Comparison of ENCODE assay signal across 8 cellular contexts in genomic region chr3:69739204-69740102, GRCh38. TPM values are rescaled to one million over a fixed set of nuclear protein-coding genes. Genes with fewer than 3 reads are reported as not detected.
DNase-seq lines count a peak whose midpoint lies in the region; ATAC-seq, FAIRE-seq and TF ChIP-seq lines count a peak whose summit lies in the region.

MITF (plus strand) TSS chr3:69739464; CDS start chr3:69739598, 134 bp downstream.

- TF ChIP-seq CTCF in GM10248 (IDR thresholded peaks at IDR 0.05; ENCODE audit: control extremely low read depth, extremely low read depth, low read depth, missing control alignments) (no peak), IMR-90 (conservative IDR thresholded peaks at IDR 0.05; ENCODE audit: low read depth, low read length) (no peak), mammary epithelial cell (conservative IDR thresholded peaks at IDR 0.05 in 1 of 2, IDR thresholded peaks at IDR 0.05 in 1 of 2; ENCODE audit: extremely low read depth in 1 of 2, insufficient read depth in 1 of 2, low read depth in 1 of 2, low read length in 2 of 2) (peak in 1 of 2 donors; percentile 0)

- H4K8ac ChIP-seq in IMR-90 (ENCODE audit: low read depth in 2 of 2, low read length in 2 of 2), result peak within 1 kb of the TSS; percentile 20 to 23; a peak in 2 of 4 replicates

- H3K4me1 ChIP-seq in GM23248 (ENCODE audit: insufficient read depth) (no peaks in the 10 kb centered on the region), IMR-90 (ENCODE audit: control insufficient read depth, insufficient read depth, low read length) (peaks cover 3% of the 10 kb centered on the region; the same call in 1 of the 2 replicates), mammary epithelial cell (ENCODE audit: insufficient read depth, low read length) (peaks cover 10% of the 10 kb centered on the region)
- H3K4me1 ChIP-seq in CD4-positive, alpha-beta memory T cell (ENCODE audit: insufficient read depth, low read length), result no peaks in the 10 kb centered on the region

- H3K4me3 Mint-ChIP-seq in CD4-positive, alpha-beta memory T cell, result peak within 1 kb of the TSS in 3 of 8 donors; percentile 48 to 56 (median 55)

- H3K27me3 ChIP-seq in GM23248 (replicated peaks; ENCODE audit: insufficient read depth) (peaks cover 38% of the 10 kb centered on the region), IMR-90 (ENCODE audit: control insufficient read depth, insufficient read depth, low read length) (peaks cover under 1% of the 10 kb centered on the region; the same call in 1 of the 2 replicates), mammary epithelial cell (ENCODE audit: insufficient read depth, low read length) (no peaks in the 10 kb centered on the region)
- peaks cover 3% of the 10 kb centered on the region for H3K27me3 ChIP-seq in CD4-positive, alpha-beta memory T cell (ENCODE audit: insufficient read depth, low read length)

- BruUV-seq in IMR-90 (replicated peaks; lab: Mats Ljungman, UMichigan) (no TSS peak), mammary epithelial cell (replicated peaks; lab: Mats Ljungman, UMichigan) (no TSS peak)

- H3K36me3 ChIP-seq in GM23248 (ENCODE audit: low read depth) (no peaks in the 10 kb centered on the region), IMR-90 (ENCODE audit: control insufficient read depth, insufficient read depth, low read length) (no peaks in the 10 kb centered on the region), mammary epithelial cell (ENCODE audit: insufficient read depth, low read length) (no peaks in the 10 kb centered on the region)
- H3K36me3 ChIP-seq in CD4-positive, alpha-beta memory T cell (ENCODE audit: insufficient read depth, low read length), result no peaks in the 10 kb centered on the region

- intact Hi-C loops in IMR-90 (cut with micrococcal nuclease) (loop anchor here (1.0 to 5.0 kb wide), 3 partner anchors 45 to 118 kb away; no protein-coding TSS in a partner anchor), mammary epithelial cell (cut with micrococcal nuclease) (loop anchor here (1.0 to 5.0 kb wide), 4 partner anchors 31 to 53 kb away; no protein-coding TSS in a partner anchor), sciatic nerve (cut with DNase I) (no loop called here)
- intact Hi-C loops in CD4-positive, alpha-beta memory T cell (cut with micrococcal nuclease), result no loop called here

- H3K9ac ChIP-seq in GM23248 (peak within 1 kb of the TSS; percentile 61), IMR-90 (ENCODE audit: low read depth, low read length) (peak within 1 kb of the TSS; percentile 68), mammary epithelial cell (ENCODE audit: insufficient read depth, low read length) (peak within 1 kb of the TSS; percentile 61)

- H2BK5ac ChIP-seq in IMR-90 (ENCODE audit: low read depth, low read length, poor library complexity, severe bottlenecking), result peak within 1 kb of the TSS; percentile 10

- peak; percentile 98 for ATAC-seq in IMR-90 (ENCODE audit: low read depth)
- peak; percentile 99 for ATAC-seq in sciatic nerve

- peak within 1 kb of the TSS; percentile 87 for H3K23ac ChIP-seq in IMR-90 (ENCODE audit: low read depth, low read length)

- in situ Hi-C loops in GM23248 (cut with MboI) (no loop called here), IMR-90 (cut with MboI; ENCODE audit: low sequenced_read_pairs) (no loop called here), mammary epithelial cell (cut with MboI; ENCODE audit: low sequenced_read_pairs in 2 of 2) (no loop called here)

- no peak within 1 kb of the TSS for H2BK20ac ChIP-seq in IMR-90 (ENCODE audit: low read depth, low read length)

- H3K4me1 Mint-ChIP-seq in CD4-positive, alpha-beta memory T cell, result peaks cover 0 to 14% (median 3%) of the 10 kb centered on the region in 4 donors

- H3K9me2 ChIP-seq in GM23248 (ENCODE audit: insufficient read depth), result no peaks in the 10 kb centered on the region

- 0 out of 2 replicates have a peak, but pooled peaks cover 13% of the 10 kb centered on the region for H3F3A ChIP-seq in GM23248 (ENCODE audit: insufficient read depth)

- peak within 1 kb of the TSS; percentile 32; the same call in 1 of the 3 replicates for H2BK15ac ChIP-seq in IMR-90 (ENCODE audit: low read depth, low read length)

- POLR2A ChIA-PET in GM10248 (lab: Yijun Ruan, JAX) (no interaction called here), IMR-90 (lab: Charles Lee; ENCODE audit: unreplicated experiment) (no interaction called here)
- POLR2A ChIA-PET in CD4-positive, alpha-beta memory T cell (lab: Charles Lee; ENCODE audit: partially characterized antibody), result no interaction called here

- peak within 1 kb of the TSS; percentile 71 for H3K4ac ChIP-seq in IMR-90 (ENCODE audit: low read depth, low read length)

- peak within 1 kb of the TSS; percentile 78 for H2AK9ac ChIP-seq in IMR-90 (replicated peaks; ENCODE audit: low read depth, low read length, poor library complexity)

- peak within 1 kb of the TSS; percentile 7 for H3K18ac ChIP-seq in IMR-90 (ENCODE audit: low read depth, low read length)

- H3K9me1 ChIP-seq in IMR-90 (ENCODE audit: insufficient read depth, low read length), result peaks cover 5% of the 10 kb centered on the region

- no peak within 1 kb of the TSS; the same call in 1 of the 2 replicates for H4K5ac ChIP-seq in IMR-90 (ENCODE audit: low read depth, low read length)

- peaks cover 27 to 44% of the 10 kb centered on the region in 2 experiments; a peak in 3 of 4 replicates for H3K79me1 ChIP-seq in IMR-90 (ENCODE audit: low read depth in 1 of 2, low read length in 2 of 2)

- no peak for TF ChIP-seq POLR2A in IMR-90 (IDR thresholded peaks at IDR 0.05; ENCODE audit: low read depth, low read length)

- no peak for FAIRE-seq in RCC 7860 (lab: Jason Lieb, UNC)

- no peaks in the 10 kb centered on the region for H3K36me3 Mint-ChIP-seq in CD4-positive, alpha-beta memory T cell

- no peaks in the 10 kb centered on the region for H3K9me3 ChIP-seq in GM23248 (ENCODE audit: low read depth)
- no peaks in the 10 kb centered on the region for H3K9me3 ChIP-seq in IMR-90 (ENCODE audit: control insufficient read depth, insufficient read depth, low read length)
- H3K9me3 ChIP-seq in mammary epithelial cell (replicated peaks; ENCODE audit: insufficient read depth, low read length), result no peaks in the 10 kb centered on the region
- H3K9me3 ChIP-seq in iPS-18c (ENCODE audit: control insufficient read depth, insufficient read depth, low read length), result no peaks in the 10 kb centered on the region
- no peaks in the 10 kb centered on the region for H3K9me3 ChIP-seq in CD4-positive, alpha-beta memory T cell (ENCODE audit: control insufficient read depth in 1 of 2, low read length in 2 of 2)

- dilution Hi-C loops in IMR-90 (cut with HindIII; ENCODE audit: low sequenced_read_pairs, unreplicated experiment), result no loop called here
- dilution Hi-C loops in mammary epithelial cell (cut with HindIII; ENCODE audit: low sequenced_read_pairs), result no loop called here

- TF ChIP-seq RAD21 in IMR-90 (IDR thresholded peaks at IDR 0.05; ENCODE audit: low read length), result no peak

- peaks cover 0 to 3% (median 0%) of the 10 kb centered on the region in 8 donors for H3K9me3 Mint-ChIP-seq in CD4-positive, alpha-beta memory T cell

- no peak within 1 kb of the TSS for H3K27ac Mint-ChIP-seq in CD4-positive, alpha-beta memory T cell

- H3K79me2 ChIP-seq in GM23248 (ENCODE audit: insufficient read depth), result no peaks in the 10 kb centered on the region
- no peaks in the 10 kb centered on the region for H3K79me2 ChIP-seq in mammary epithelial cell (ENCODE audit: insufficient read depth, low read length)

- H3K14ac ChIP-seq in IMR-90 (replicated peaks; ENCODE audit: low read depth, low read length), result peak within 1 kb of the TSS; percentile 60; the same call in 1 of the 2 replicates

- peaks cover 34 to 38% of the 10 kb centered on the region in 2 donors for H3K27me3 Mint-ChIP-seq in CD4-positive, alpha-beta memory T cell

- H4K91ac ChIP-seq in IMR-90 (ENCODE audit: insufficient read depth, low read depth, low read length), result 0 out of 2 replicates have a peak within 1 kb of the TSS, but pooled peaks have one; percentile 75

- peak within 1 kb of the TSS; percentile 99 for H3K4me2 ChIP-seq in GM23248 (ENCODE audit: unreplicated experiment)
- H3K4me2 ChIP-seq in IMR-90 (ENCODE audit: low read depth, low read length), result peak within 1 kb of the TSS; percentile 90
- peak within 1 kb of the TSS; percentile 98 for H3K4me2 ChIP-seq in mammary epithelial cell (ENCODE audit: insufficient read depth, low read depth, low read length)

- CTCF ChIA-PET in GM10248 (lab: Yijun Ruan, JAX), result interaction anchor here (0.7 kb wide), 1 partner anchor 618 kb away, joined by 3 read pairs; no protein-coding TSS in a partner anchor
- CTCF ChIA-PET in IMR-90 (lab: Yijun Ruan, JAX), result interaction anchor here (0.8 to 1.4 kb wide), 3 partner anchors 10 to 116 kb away, joined by 3 to 4 read pairs (median 4); no protein-coding TSS in a partner anchor
- CTCF ChIA-PET in mammary epithelial cell (lab: Charles Lee; ENCODE audit: low non-redundant PET), result interaction anchor here (1.0 to 1.4 kb wide), 2 partner anchors 48 to 116 kb away, joined by 3 to 6 read pairs; no protein-coding TSS in a partner anchor
- CTCF ChIA-PET in CD4-positive, alpha-beta memory T cell (lab: Charles Lee; ENCODE audit: partially characterized antibody), result no interaction called here

- H2AK5ac ChIP-seq in IMR-90 (ENCODE audit: low read depth, low read length), result peak within 1 kb of the TSS; percentile 43; the same call in 1 of the 2 replicates

- H4K20me1 ChIP-seq in GM23248 (ENCODE audit: insufficient read depth) (no peaks in the 10 kb centered on the region), IMR-90 (ENCODE audit: insufficient read depth, low read length) (0 out of 2 replicates have a peak, but pooled peaks cover 4% of the 10 kb centered on the region), mammary epithelial cell (ENCODE audit: insufficient read depth, low read length) (no peaks in the 10 kb centered on the region)

- WGBS in GM23248 (ENCODE audit: low coverage in 1 of 2, low lambda C conversion rate in 2 of 2, missing lambda C conversion rate in 2 of 2), 2 experiments, result 1 to 2% methylated on average over 57 to 69 of the region's 81 CpGs
- 0% methylated on average over 19 of the region's 81 CpGs; no CpG with 5 or more reads in 1 of the 2 experiments for WGBS in IMR-90 (ENCODE audit: extremely low coverage in 2 of 2, insufficient read length in 1 of 2), 2 experiments
- 7% methylated on average over 8 of the region's 81 CpGs for WGBS in mammary epithelial cell (ENCODE audit: low coverage, missing lambda C conversion rate)

- H3K56ac ChIP-seq in IMR-90 (ENCODE audit: extremely low read depth, insufficient read depth, low read length), result peak within 1 kb of the TSS; percentile 70

- H3K27ac ChIP-seq in GM23248, result no peak within 1 kb of the TSS
- peak within 1 kb of the TSS; percentile 57 for H3K27ac ChIP-seq in IMR-90 (ENCODE audit: insufficient read depth, low read length)
- H3K27ac ChIP-seq in mammary epithelial cell (ENCODE audit: insufficient read depth, low read depth, low read length), result no peak within 1 kb of the TSS
- H3K27ac ChIP-seq in CD4-positive, alpha-beta memory T cell (ENCODE audit: low read depth, low read length), result no peak within 1 kb of the TSS

- H2AFZ ChIP-seq in GM23248, result peak within 1 kb of the TSS; percentile 98
- H2AFZ ChIP-seq in IMR-90 (replicated peaks; ENCODE audit: low read length, poor library complexity), result peak within 1 kb of the TSS; percentile 97
- H2AFZ ChIP-seq in mammary epithelial cell (ENCODE audit: low read depth, low read length), result peak within 1 kb of the TSS; percentile 99

- peak within 1 kb of the TSS; percentile 77 for H2BK120ac ChIP-seq in IMR-90 (ENCODE audit: low read depth, low read length)

- H3K4me3 ChIP-seq in GM23248 (peak within 1 kb of the TSS; percentile 94), IMR-90 (ENCODE audit: insufficient read depth, low read depth, low read length) (peak within 1 kb of the TSS; percentile 86), mammary epithelial cell (replicated peaks in 1 of 3; ENCODE audit: insufficient read depth in 1 of 3, low read depth in 2 of 3, low read length in 3 of 3) (peak within 1 kb of the TSS; percentile 85 to 98 (median 85)), iPS-18c (ENCODE audit: insufficient read depth, low read depth, low read length) (peak within 1 kb of the TSS; percentile 79)
- H3K4me3 ChIP-seq in CD4-positive, alpha-beta memory T cell (ENCODE audit: low read length in 2 of 2), result no peak within 1 kb of the TSS

- DNase-seq in GM10248 (ENCODE audit: extremely low spot score) (peak; percentile 82), GM23248 (peak; percentile 97), IMR-90 (peak; percentile 88), RCC 7860 (ENCODE audit: low spot score) (peak; percentile 74), mammary epithelial cell (peak; percentile 90), sciatic nerve (ENCODE audit: low spot score) (peak; percentile 95)
- no peak for DNase-seq in CD4-positive, alpha-beta memory T cell

RNA-seq across cellular contexts. Expression of gene MITF, which starts in this region (rescaled TPM):
- total RNA-seq in GM23248 (2014; rRNA removed; shearing (Covaris generic)), result 0.38 and 0.86 TPM in 2 replicates
- polyA plus RNA-seq in GM23248 (2016; fragmentation: Nextera tagmentation; extraction: Ambion mirVana) (2.0 and 2.1 TPM in 2 replicates), IMR-90 (2012; rRNA removed) (5.4 and 6.5 TPM in 2 replicates), mammary epithelial cell (1.7 TPM)
- total RNA-seq in IMR-90 (2012; rRNA removed) (13.3 and 16.7 TPM in 2 replicates), mammary epithelial cell (1 to 10 TPM; 5.7 to 8.3 TPM), sciatic nerve (26.5 TPM)
- polyA plus RNA-seq in IMR-90 (2012; cell fraction: cytosol; rRNA removed), result 4.0 and 4.8 TPM in 2 replicates
- polyA plus RNA-seq in IMR-90 (2012; cell fraction: nucleus; rRNA removed; ENCODE audit: low replicate concordance), result 5.3 and 10.2 TPM in 2 replicates
- polyA minus RNA-seq in mammary epithelial cell, result 0.88 TPM
- 1 to 10 TPM in 1 of 2 experiments, under 1 TPM in 1; 0.80 to 1.5 TPM for total RNA-seq in CD4-positive, alpha-beta memory T cell
- polyA plus RNA-seq in CD4-positive, alpha-beta memory T cell, result not detected

Comparison
In these comparisons a context has a peak if more than half of its experiments do, and no peak if none do; other contexts are left out.
1. DNase-seq: peak in GM10248 (single experiment), GM23248 (single experiment), IMR-90 (single experiment), RCC 7860 (single experiment), mammary epithelial cell (single experiment) and sciatic nerve (single experiment); none in CD4-positive, alpha-beta memory T cell (0 of 5).
2. H3K4me3 ChIP-seq: peak in GM23248 (single experiment), IMR-90 (single experiment), mammary epithelial cell (3 of 3) and iPS-18c (single experiment); none in CD4-positive, alpha-beta memory T cell (0 of 2).
3. intact Hi-C loops: an anchor here in IMR-90 (1.0 to 5.0 kb wide) and mammary epithelial cell (1.0 to 5.0 kb wide); none called in sciatic nerve and CD4-positive, alpha-beta memory T cell.
4. Peak in every context shown above with its lines, with median percentiles within 50 percentile points of each other: H2AFZ ChIP-seq, H3K4me2 ChIP-seq and H3K9ac ChIP-seq.